11 cellular contexts compared by ENCODE assay signal in the genomic region with DNA sequence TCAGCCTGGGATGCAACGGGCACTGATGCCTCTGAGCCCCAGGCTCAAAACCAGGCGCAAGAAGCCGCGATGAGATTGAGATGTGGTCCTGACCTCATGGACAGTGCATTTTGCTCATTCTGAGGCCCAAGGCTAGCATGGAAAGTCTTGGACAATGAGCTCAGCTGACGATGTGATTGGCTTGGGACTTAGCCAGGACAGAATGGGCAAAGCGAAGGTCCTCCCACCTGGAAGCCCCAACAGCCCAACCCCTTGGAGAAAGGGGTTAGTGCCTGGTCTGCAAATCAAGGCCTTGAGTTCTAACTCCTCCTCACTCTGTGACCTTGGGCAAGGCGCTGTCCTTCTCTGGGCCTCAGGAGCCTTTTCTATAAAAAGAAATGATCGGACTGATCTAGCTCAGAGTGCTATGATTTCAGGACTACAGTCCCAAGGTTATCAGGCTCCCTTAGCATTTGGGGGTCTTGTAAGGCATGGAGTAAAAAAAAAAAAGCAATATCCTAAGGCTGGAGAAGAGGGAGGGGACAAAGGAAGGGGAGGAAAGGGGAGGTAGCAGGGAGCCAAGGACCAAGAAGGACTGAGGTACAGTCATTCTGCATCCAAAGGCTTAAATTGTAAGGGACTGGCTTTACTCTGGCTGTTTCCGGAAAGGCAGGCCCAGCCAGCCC. TPM values are rescaled to one million over a fixed set of nuclear protein-coding genes. Genes with fewer than 3 reads are reported as not detected.
DNase-seq lines count a peak whose midpoint lies in the region; ATAC-seq and TF ChIP-seq lines count a peak whose summit lies in the region.
"Had no signal": no experiment of that assay in that cellular context is flagged by ENCODE, and none has a peak within 500 bp of the region (broad histone marks: within the 10 kb centered on the region; RNA-seq: fewer than 3 reads in every experiment).

No MANE protein-coding gene starts in this region.

- intact Hi-C loops in left ventricle myocardium inferior (cut with micrococcal nuclease) = no loop called here
- intact Hi-C loops in left cardiac atrium (cut with DNase I) = no loop called here
- intact Hi-C loops in ascending aorta (cut with DNase I) = no loop called here
- intact Hi-C loops in uterus (cut with DNase I; ENCODE audit: low total_unique reads) = no loop called here

- H3K4me1 ChIP-seq in left ventricle myocardium inferior (peaks cover 72% of the 10 kb centered on the region), ascending aorta (peaks cover 23 to 43% of the 10 kb centered on the region in 2 donors), uterus (peaks cover 0 to 25% of the 10 kb centered on the region in 2 donors)

- TF ChIP-seq CTCF in left ventricle myocardium inferior (IDR thresholded peaks at IDR 0.05; ENCODE audit: borderline replicate concordance) (no peak), ascending aorta (IDR thresholded peaks at IDR 0.05) (no peak), mesothelial cell of epicardium (IDR thresholded peaks at IDR 0.05; ENCODE audit: unreplicated experiment) (no peak), uterus (IDR thresholded peaks at IDR 0.05) (no peak)

- H3K4me3 Mint-ChIP-seq in mesothelial cell of epicardium = peak overlapping the region; percentile 15

- H3K27me3 ChIP-seq in left ventricle myocardium inferior (ENCODE audit: low read depth) (no peaks in the 10 kb centered on the region), ascending aorta (no peaks in the 10 kb centered on the region), uterus (no peaks in the 10 kb centered on the region)

- peak overlapping the region; percentile 72 for H3K4me3 ChIP-seq in left ventricle myocardium inferior
- peak overlapping the region; percentile 17 to 41 for H3K4me3 ChIP-seq in ascending aorta
- H3K4me3 ChIP-seq in uterus = no peak overlapping the region

- no peaks in the 10 kb centered on the region for H3K9me3 ChIP-seq in left ventricle myocardium inferior (replicated peaks)
- no peaks in the 10 kb centered on the region for H3K9me3 ChIP-seq in ascending aorta
- H3K9me3 ChIP-seq in uterus = no peaks in the 10 kb centered on the region

- H3K27ac Mint-ChIP-seq in mesothelial cell of epicardium = peak overlapping the region; percentile 25

- peak overlapping the region; percentile 96 for H3K27ac ChIP-seq in left ventricle myocardium inferior (replicated peaks)
- peak overlapping the region; percentile 97 to 98 for H3K27ac ChIP-seq in ascending aorta
- peak overlapping the region; percentile 94 to 98 for H3K27ac ChIP-seq in uterus
- H3K27ac ChIP-seq: C4-2B had no signal

- no peaks in the 10 kb centered on the region for H3K9me3 Mint-ChIP-seq in mesothelial cell of epicardium

- ATAC-seq in left cardiac atrium = no peak

- DNase-seq in left ventricle myocardium inferior (no peak), left cardiac atrium (no peak), ascending aorta (ENCODE audit: low spot score in 2 of 2) (no peak), mesothelial cell of epicardium (ENCODE audit: low spot score in 2 of 2, unreplicated experiment in 2 of 2) (no peak), uterus (no peak), NCI-H524 (lab: John Stamatoyannopoulos, UW) (no peak), NCI-H2227 (lab: John Stamatoyannopoulos, UW; ENCODE audit: unreplicated experiment) (no peak)
- DNase-seq in stimulated activated CD4-positive, alpha-beta T cell treated with anti-CD3 and anti-CD28 coated beads, Interleukin-12 subunit alpha, Interleukin-12 subunit beta, amount 100 ng/mL, for 4 hours = no peak
- DNase-seq: NCI-H187 had no signal

- peaks cover 25% of the 10 kb centered on the region for H3K4me1 Mint-ChIP-seq in mesothelial cell of epicardium

- H3K36me3 Mint-ChIP-seq in mesothelial cell of epicardium = peaks cover 7% of the 10 kb centered on the region

- no peak for TF ChIP-seq POLR2A in uterus (IDR thresholded peaks at IDR 0.05)

- peaks cover 21% of the 10 kb centered on the region for H3K27me3 Mint-ChIP-seq in mesothelial cell of epicardium (ENCODE audit: low read depth)

- H3K36me3 ChIP-seq in left ventricle myocardium inferior = peaks cover 38% of the 10 kb centered on the region
- H3K36me3 ChIP-seq in ascending aorta = peaks cover 5 to 36% of the 10 kb centered on the region in 2 donors
- no peaks in the 10 kb centered on the region for H3K36me3 ChIP-seq in uterus

RNA-seq across cellular contexts. Expression of a gene that starts 2.7 kb away (rescaled TPM):
- 21.0 TPM for total RNA-seq in left ventricle myocardium inferior
- 10 to 100 TPM; 39.3 to 46.7 TPM for total RNA-seq in left cardiac atrium
- total RNA-seq in ascending aorta = 211 TPM
- 11.8 to 13.3 TPM (median 12.9 TPM) in 3 replicates for total RNA-seq in mesothelial cell of epicardium
- total RNA-seq in uterus = 100 to 1,000 TPM in 2 of 4 donors, 10 to 100 TPM in 2; 44.1 to 333 (median 102) TPM

RNA-seq across cellular contexts. Expression of a gene that starts 33.8 kb away (rescaled TPM):
- not detected for total RNA-seq in left ventricle myocardium inferior
- total RNA-seq in left cardiac atrium = not detected
- total RNA-seq in ascending aorta = not detected
- 0.27 TPM in 1 of 3 replicates, not detected in the others for total RNA-seq in mesothelial cell of epicardium
- total RNA-seq in uterus = under 1 TPM in 1 of 4 donors, not detected in 3; 0.21 TPM

RNA-seq across cellular contexts. Expression of a gene that starts 36.1 kb away (rescaled TPM):
- total RNA-seq in left ventricle myocardium inferior = 1.3 TPM
- total RNA-seq in left cardiac atrium = 1 to 10 TPM; 1.9 to 2.4 TPM
- 0.64 TPM for total RNA-seq in ascending aorta
- total RNA-seq in mesothelial cell of epicardium = 0.38 to 0.63 TPM (median 0.53 TPM) in 3 replicates
- total RNA-seq in uterus = 1 to 10 TPM in 1 of 4 donors, not detected in 3; 1.7 TPM

RNA-seq across cellular contexts. Expression of a gene that starts 43.3 kb away (rescaled TPM):
- not detected for total RNA-seq in left ventricle myocardium inferior
- not detected for total RNA-seq in left cardiac atrium
- not detected for total RNA-seq in ascending aorta
- total RNA-seq in mesothelial cell of epicardium = not detected in 3 replicates
- not detected for total RNA-seq in uterus
- total RNA-seq: left lobe of liver had no signal

Comparison
In these comparisons a context has a peak if more than half of its experiments do, and no peak if none do; other contexts are left out.
1. H3K4me3 ChIP-seq: peak in left ventricle myocardium inferior (single experiment) and ascending aorta (2 of 2); none in uterus (0 of 2).
2. Peak in every context shown above with its lines, with median percentiles within 50 percentile points of each other: H3K27ac ChIP-seq.